ENCODE assay signal across 15 cellular contexts in genomic region chr12:86052921-86053320, GRCh38.
A peak's percentile ranks its signal among the peaks of the same experiment; 100 is the strongest.
DNase-seq lines count a peak whose midpoint lies in the region; ATAC-seq and TF ChIP-seq lines count a peak whose summit lies in the region.
"Had no signal": no experiment of that assay in that cellular context is flagged by ENCODE, and none has a peak within 500 bp of the region (broad histone marks: within the 10 kb centered on the region; RNA-seq: fewer than 3 reads in every experiment).

No MANE protein-coding gene starts in this region.

- peak; percentile 85 for DNase-seq in Caki2 (ENCODE audit: low read depth)
- peak; percentile 19 for DNase-seq in LNCaP clone FGC (ENCODE audit: low read depth)
- peak; percentile 19 for DNase-seq in kidney tubule cell (ENCODE audit: low spot score)
- no peak for DNase-seq in occipital lobe (lab: John Stamatoyannopoulos, UW)
- DNase-seq in CD4-positive, alpha-beta memory T cell, result no peak
- DNase-seq in NCI-H446 treated with DMSO at 0.1 percent for 48 hours (lab: John Stamatoyannopoulos, UW), result no peak
- DNase-seq: CD8-positive, alpha-beta T cell; DMS 273 treated with DMSO at 0.1 percent for 48 hours; GDM1 had no signal

- no peaks in the 10 kb centered on the region for H3K27me3 Mint-ChIP-seq in CD4-positive, alpha-beta memory T cell

- no peak for TF ChIP-seq CTCF in LNCaP clone FGC (IDR thresholded peaks at IDR 0.05; ENCODE audit: control insufficient read depth, extremely low read depth, insufficient read depth)

- in situ Hi-C loops in Caki2 (cut with HindIII; ENCODE audit: low pct_unique_long_range_greater_than_20kb, low sequenced_read_pairs), result no loop called here

- H3K4me1 ChIP-seq in CD4-positive, alpha-beta memory T cell (ENCODE audit: insufficient read depth, low read length), result no peaks in the 10 kb centered on the region
- H3K4me1 ChIP-seq: BLaER1 had no signal

- no peak overlapping the region for H3K4me3 Mint-ChIP-seq in CD4-positive, alpha-beta memory T cell
- H3K4me3 Mint-ChIP-seq: CD14-positive monocyte; CD8-positive, alpha-beta T cell; GM23338 had no signal

- intact Hi-C loops in CD4-positive, alpha-beta memory T cell (cut with micrococcal nuclease), result no loop called here

- H3K9me3 ChIP-seq in CD4-positive, alpha-beta memory T cell (ENCODE audit: control insufficient read depth in 1 of 2, low read length in 2 of 2), result no peaks in the 10 kb centered on the region
- H3K9me3 ChIP-seq: BLaER1 had no signal

- ATAC-seq in HG02870 (IDR thresholded peaks at IDR 0.05; ENCODE audit: unreplicated experiment), result no peak
- ATAC-seq: CD8-positive, alpha-beta T cell; GM23338; HCT116 had no signal

- no peak overlapping the region for H3K4me3 ChIP-seq in LNCaP clone FGC (ENCODE audit: low read depth, low read length)
- H3K4me3 ChIP-seq in CD4-positive, alpha-beta memory T cell (ENCODE audit: low read length in 2 of 2), result no peak overlapping the region
- H3K4me3 ChIP-seq: BLaER1, GM23338 had no signal

- no peak overlapping the region for H3K27ac Mint-ChIP-seq in CD4-positive, alpha-beta memory T cell
- H3K27ac Mint-ChIP-seq: CD14-positive monocyte; CD8-positive, alpha-beta T cell; GM23338 had no signal

- H3K36me3 Mint-ChIP-seq in CD4-positive, alpha-beta memory T cell, result no peaks in the 10 kb centered on the region
- H3K36me3 Mint-ChIP-seq: CD14-positive monocyte; CD8-positive, alpha-beta T cell had no signal

- no peaks in the 10 kb centered on the region for H3K27me3 ChIP-seq in CD4-positive, alpha-beta memory T cell (ENCODE audit: insufficient read depth, low read length)
- H3K27me3 ChIP-seq: BLaER1 had no signal

- no peaks in the 10 kb centered on the region for H3K4me1 Mint-ChIP-seq in CD4-positive, alpha-beta memory T cell
- H3K4me1 Mint-ChIP-seq: CD14-positive monocyte, GM23338 had no signal

- no peaks in the 10 kb centered on the region for H3K36me3 ChIP-seq in CD4-positive, alpha-beta memory T cell (ENCODE audit: insufficient read depth, low read length)
- H3K36me3 ChIP-seq: BLaER1 had no signal

- H3K27ac ChIP-seq in CD4-positive, alpha-beta memory T cell (ENCODE audit: low read depth, low read length), result no peak overlapping the region
- H3K27ac ChIP-seq: BLaER1, KMS-11 had no signal

- CTCF ChIA-PET in CD4-positive, alpha-beta memory T cell (lab: Charles Lee; ENCODE audit: partially characterized antibody), result no interaction called here

- POLR2A ChIA-PET in CD4-positive, alpha-beta memory T cell (lab: Charles Lee; ENCODE audit: partially characterized antibody), result no interaction called here

- peaks cover 0 to 4% (median 0%) of the 10 kb centered on the region in 8 donors for H3K9me3 Mint-ChIP-seq in CD4-positive, alpha-beta memory T cell
- H3K9me3 Mint-ChIP-seq: GM23338 had no signal

Comparison
In these comparisons a context has a peak if more than half of its experiments do, and no peak if none do; other contexts are left out.
1. DNase-seq: peak in Caki2 (single experiment), LNCaP clone FGC (single experiment) and kidney tubule cell (single experiment); none in occipital lobe (single experiment), CD4-positive, alpha-beta memory T cell (0 of 5) and NCI-H446 treated with DMSO at 0.1 percent for 48 hours (single experiment).